10 cellular contexts compared by ENCODE assay signal in genomic region chr6:45655630-45656422, GRCh38.
DNase-seq lines count a peak whose midpoint lies in the region; ATAC-seq and TF ChIP-seq lines count a peak whose summit lies in the region.
"Had no signal": no experiment of that assay in that cellular context is flagged by ENCODE, and none has a peak within 500 bp of the region (broad histone marks: within the 10 kb centered on the region; RNA-seq: fewer than 3 reads in every experiment).

No MANE protein-coding gene starts in this region.

- H3K9ac ChIP-seq in skeletal muscle satellite cell (ENCODE audit: low read depth, low read length) = peak overlapping the region; percentile 80

- ATAC-seq in HG02571 (IDR thresholded peaks at IDR 0.05; ENCODE audit: unreplicated experiment) = no peak
- ATAC-seq: left lobe of liver had no signal

- H3K4me2 ChIP-seq in skeletal muscle satellite cell (ENCODE audit: low read length) = peak overlapping the region; percentile 72

- H3K9me3 ChIP-seq in SJCRH30 (replicated peaks) = no peaks in the 10 kb centered on the region
- H3K9me3 ChIP-seq in skeletal muscle satellite cell (replicated peaks; ENCODE audit: low read length) = no peaks in the 10 kb centered on the region
- no peaks in the 10 kb centered on the region for H3K9me3 ChIP-seq in testis
- peaks cover 3% of the 10 kb centered on the region for H3K9me3 ChIP-seq in WERI-Rb-1 (ENCODE audit: severe bottlenecking)

- intact Hi-C loops in testis (cut with DNase I; ENCODE audit: low total_unique reads) = no loop called here

- peaks cover 34% of the 10 kb centered on the region for H3K4me1 ChIP-seq in SJCRH30
- H3K4me1 ChIP-seq in skeletal muscle satellite cell (ENCODE audit: control insufficient read depth, insufficient read depth, low read length) = peaks cover 79% of the 10 kb centered on the region
- no peaks in the 10 kb centered on the region for H3K4me1 ChIP-seq in testis

- TF ChIP-seq POLR2A in testis (IDR thresholded peaks at IDR 0.05) = no peak

- H3K36me3 ChIP-seq in SJCRH30 (peaks cover 2% of the 10 kb centered on the region), skeletal muscle satellite cell (ENCODE audit: insufficient read depth, low read length) (no peaks in the 10 kb centered on the region), testis (ENCODE audit: low read depth, missing control alignments) (no peaks in the 10 kb centered on the region), WERI-Rb-1 (no peaks in the 10 kb centered on the region)

- no peaks in the 10 kb centered on the region for H3K27me3 ChIP-seq in SJCRH30
- no peaks in the 10 kb centered on the region for H3K27me3 ChIP-seq in skeletal muscle satellite cell (ENCODE audit: control insufficient read depth, insufficient read depth, low read length)
- H3K27me3 ChIP-seq in testis = no peaks in the 10 kb centered on the region
- no peaks in the 10 kb centered on the region for H3K27me3 ChIP-seq in WERI-Rb-1 (ENCODE audit: insufficient read depth, low read depth, severe bottlenecking)

- TF ChIP-seq CTCF in fibroblast of mammary gland (conservative IDR thresholded peaks at IDR 0.05; ENCODE audit: control insufficient read depth, insufficient read depth, low read depth, low read length) (no peak), testis (IDR thresholded peaks at IDR 0.05) (no peak), WERI-Rb-1 (IDR thresholded peaks at IDR 0.05; ENCODE audit: low read depth, low read length) (no peak)

- peak overlapping the region; percentile 81 for H3K27ac ChIP-seq in SJCRH30
- no peak overlapping the region for H3K27ac ChIP-seq in testis
- H3K27ac ChIP-seq in WERI-Rb-1 = no peak overlapping the region

- H3K4me3 ChIP-seq in SJCRH30 (no peak overlapping the region), fibroblast of mammary gland (ENCODE audit: control insufficient read depth, low read depth, low read length) (no peak overlapping the region), skeletal muscle satellite cell (ENCODE audit: low read length) (peak overlapping the region; percentile 52), testis (no peak overlapping the region), WERI-Rb-1 (ENCODE audit: low read depth, low read length) (no peak overlapping the region)

- WGBS in testis, 2 donors = 88 to 90% methylated on average over 5 of the region's 5 CpGs

- DNase-seq in H4 (ENCODE audit: low spot score) = peak; percentile 98
- peak; percentile 44 to 51 for DNase-seq in SJCRH30
- peak; percentile 100 for DNase-seq in fibroblast of mammary gland (ENCODE audit: low read depth)
- DNase-seq in testis = no peak
- no peak for DNase-seq in WERI-Rb-1
- DNase-seq: activated effector memory CD4-positive, alpha-beta T cell treated with Interleukin-2 at 50 U/mL for 16 hours; NCI-H748 treated with DMSO at 0.1 percent for 48 hours had no signal

Comparison
In these comparisons a context has a peak if more than half of its experiments do, and no peak if none do; other contexts are left out.
1. DNase-seq: peak in H4 (single experiment), SJCRH30 (2 of 2) and fibroblast of mammary gland (single experiment); none in testis (single experiment) and WERI-Rb-1 (single experiment).